In the genomic region with DNA sequence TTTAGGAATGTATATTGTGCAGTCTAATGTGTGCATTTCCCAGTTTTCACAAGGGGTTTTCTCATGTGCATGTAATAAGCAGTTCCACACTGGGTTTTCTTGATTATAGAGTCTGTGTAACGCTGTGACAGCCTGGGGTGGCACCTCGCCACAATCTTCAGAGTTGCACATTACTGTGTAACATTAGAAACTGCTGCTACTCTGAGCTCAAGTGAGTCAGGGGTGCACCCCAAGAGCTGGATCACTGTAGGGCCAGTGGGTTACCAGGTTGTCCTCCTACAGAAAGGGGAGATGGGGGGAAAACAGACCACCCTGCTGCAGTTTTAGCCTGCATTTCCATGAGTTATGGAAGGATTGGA, we compare ENCODE assay signal across 10 cellular contexts.
DNase-seq lines count a peak whose midpoint lies in the region; ATAC-seq and TF ChIP-seq lines count a peak whose summit lies in the region.
"Had no signal": no experiment of that assay in that cellular context is flagged by ENCODE, and none has a peak within 500 bp of the region (broad histone marks: within the 10 kb centered on the region; RNA-seq: fewer than 3 reads in every experiment).

No MANE protein-coding gene starts in this region.

- no peak overlapping the region for H3K9ac ChIP-seq in duodenal mucosa (ENCODE audit: low read depth in 1 of 2, low read length in 2 of 2)

- peaks cover 8% of the 10 kb centered on the region for H3K36me3 Mint-ChIP-seq in activated naive CD4-positive, alpha-beta T cell treated with anti-CD3 and anti-CD28 coated beads, Interleukin-2, amount 10 ng/mL, durations not matched to agents 7 days and 5 days
- H3K36me3 Mint-ChIP-seq in type B pancreatic cell, result peaks cover 20% of the 10 kb centered on the region

- H3K36me3 ChIP-seq in duodenal mucosa (ENCODE audit: control insufficient read depth in 1 of 2, insufficient read depth in 2 of 2, low read length in 2 of 2), result peaks cover 0 to 4% of the 10 kb centered on the region in 2 donors

- no peaks in the 10 kb centered on the region for H3K9me3 Mint-ChIP-seq in activated naive CD4-positive, alpha-beta T cell treated with anti-CD3 and anti-CD28 coated beads, Interleukin-2, amount 10 ng/mL, durations not matched to agents 7 days and 5 days
- no peaks in the 10 kb centered on the region for H3K9me3 Mint-ChIP-seq in type B pancreatic cell

- H3K9me3 ChIP-seq in duodenal mucosa (ENCODE audit: control insufficient read depth in 1 of 2, low read length in 2 of 2), result no peaks in the 10 kb centered on the region
- H3K9me3 ChIP-seq: BE2C had no signal

- H3K4me3 Mint-ChIP-seq in activated naive CD4-positive, alpha-beta T cell treated with anti-CD3 and anti-CD28 coated beads, Interleukin-2, amount 10 ng/mL, durations not matched to agents 7 days and 5 days, result peak overlapping the region; percentile 51
- H3K4me3 Mint-ChIP-seq in type B pancreatic cell, result no peak overlapping the region

- no peak for DNase-seq in activated naive CD4-positive, alpha-beta T cell treated with anti-CD3 and anti-CD28 coated beads, Interleukin-2, amount 10 ng/mL, durations not matched to agents 7 days and 5 days
- no peak for DNase-seq in activated naive CD4-positive, alpha-beta T cell treated with Interleukin-2 at 50 U/mL for 16 hours
- DNase-seq in type B pancreatic cell (ENCODE audit: extremely low spot score, unreplicated experiment) (no peak), amygdala (lab: John Stamatoyannopoulos, UW) (no peak), NCI-H526 (lab: John Stamatoyannopoulos, UW) (no peak)
- no peak for DNase-seq in activated effector memory CD4-positive, alpha-beta T cell treated with Interleukin-2 at 50 U/mL for 16 hours
- DNase-seq: amniotic stem cell, BE2C had no signal

- TF ChIP-seq CTCF in type B pancreatic cell (conservative IDR thresholded peaks at IDR 0.05), result no peak

- peak overlapping the region; percentile 86 for H3K27ac Mint-ChIP-seq in activated naive CD4-positive, alpha-beta T cell treated with anti-CD3 and anti-CD28 coated beads, Interleukin-2, amount 10 ng/mL, durations not matched to agents 7 days and 5 days
- H3K27ac Mint-ChIP-seq in type B pancreatic cell, result peak overlapping the region; percentile 54

- peaks cover 33% of the 10 kb centered on the region for H3K4me1 Mint-ChIP-seq in activated naive CD4-positive, alpha-beta T cell treated with anti-CD3 and anti-CD28 coated beads, Interleukin-2, amount 10 ng/mL, durations not matched to agents 7 days and 5 days
- H3K4me1 Mint-ChIP-seq in type B pancreatic cell (ENCODE audit: unreplicated experiment), result peaks cover 36% of the 10 kb centered on the region

- H3K4me3 ChIP-seq in duodenal mucosa (ENCODE audit: low read depth in 1 of 2, low read length in 2 of 2), result peak overlapping the region; percentile 37

- no peaks in the 10 kb centered on the region for H3K27me3 Mint-ChIP-seq in activated naive CD4-positive, alpha-beta T cell treated with anti-CD3 and anti-CD28 coated beads, Interleukin-2, amount 10 ng/mL, durations not matched to agents 7 days and 5 days
- H3K27me3 Mint-ChIP-seq in type B pancreatic cell, result no peaks in the 10 kb centered on the region

- ATAC-seq in HG03571 (IDR thresholded peaks at IDR 0.05; ENCODE audit: unreplicated experiment), result peak; percentile 31

- no peaks in the 10 kb centered on the region for H3K27me3 ChIP-seq in duodenal mucosa (ENCODE audit: control insufficient read depth in 1 of 2, insufficient read depth in 2 of 2, low read length in 2 of 2)
- H3K27me3 ChIP-seq: BE2C had no signal

- H3K27ac ChIP-seq in duodenal mucosa (ENCODE audit: low read depth, low read length), result no peak overlapping the region

- CTCF ChIA-PET in activated naive CD4-positive, alpha-beta T cell treated with anti-CD3 and anti-CD28 coated beads, Interleukin-2, amount 10 ng/mL, durations not matched to agents 7 days and 5 days (lab: Charles Lee), result interaction anchor here (0.6 kb wide), 1 partner anchor 819 kb away, joined by 3 read pairs; no protein-coding TSS in a partner anchor

- peaks cover 20 to 21% of the 10 kb centered on the region in 2 donors for H3K4me1 ChIP-seq in duodenal mucosa (ENCODE audit: control insufficient read depth in 1 of 2, insufficient read depth in 2 of 2, low read length in 2 of 2)
